9 cellular contexts compared by ENCODE assay signal in the genomic region with DNA sequence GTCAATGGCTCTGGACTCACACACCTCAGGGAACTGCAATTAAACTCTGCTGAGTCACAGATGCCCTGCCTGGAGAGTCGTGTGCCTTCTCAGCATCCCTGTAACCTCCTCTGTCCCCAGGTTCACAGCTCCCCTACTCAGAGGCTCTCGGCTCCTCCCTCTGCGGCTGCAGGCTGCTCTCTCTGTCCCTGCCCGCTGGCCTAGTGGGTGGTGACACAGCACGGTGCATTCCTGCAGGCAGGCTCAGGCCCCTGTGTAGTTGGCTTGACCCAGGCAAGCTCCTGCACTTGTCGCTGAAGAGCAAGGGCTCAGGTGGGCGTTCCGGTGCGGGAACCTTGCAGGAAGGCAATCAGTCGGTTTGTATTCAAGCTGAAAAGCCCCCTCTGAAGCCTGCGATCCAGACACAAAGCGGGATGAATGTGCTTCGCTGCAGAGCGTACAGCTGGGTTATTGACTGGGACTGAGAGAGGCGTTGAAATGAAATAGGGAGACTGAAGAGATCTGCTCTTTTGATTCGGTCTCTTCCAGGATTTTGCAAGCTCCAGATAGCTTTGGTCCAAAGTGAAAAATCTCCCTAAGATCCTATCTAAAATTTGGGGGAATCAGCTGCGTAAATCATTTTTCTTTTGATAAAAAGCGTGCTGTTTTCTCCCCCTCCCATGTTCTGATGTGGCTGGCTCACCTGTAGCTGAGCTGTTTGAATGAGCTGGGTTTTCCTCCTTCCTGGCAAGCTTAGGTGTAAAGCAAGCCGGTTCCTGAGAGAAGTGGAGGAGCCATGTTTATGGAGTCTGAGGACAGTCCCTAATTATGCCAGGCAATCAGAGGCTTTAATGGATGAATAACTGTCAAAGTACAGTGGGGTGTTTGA.
DNase-seq lines count a peak whose midpoint lies in the region; ATAC-seq and TF ChIP-seq lines count a peak whose summit lies in the region.
"Had no signal": no experiment of that assay in that cellular context is flagged by ENCODE, and none has a peak within 500 bp of the region (broad histone marks: within the 10 kb centered on the region; RNA-seq: fewer than 3 reads in every experiment).

No MANE protein-coding gene starts in this region.

- TF ChIP-seq CTCF in RWPE2 (IDR thresholded peaks at IDR 0.05; ENCODE audit: poor library complexity, severe bottlenecking): no peak
- TF ChIP-seq CTCF in esophagus squamous epithelium (IDR thresholded peaks at IDR 0.05): no peak

- POLR2A ChIA-PET in HEK293T (lab: Yijun Ruan, JAX): no interaction called here

- H3K4me3 ChIP-seq in RWPE2 (ENCODE audit: severe bottlenecking) (no peak overlapping the region), esophagus squamous epithelium (no peak overlapping the region)

- WGBS in esophagus squamous epithelium, 2 donors: 34 to 52% methylated on average over 12 to 19 of the region's 19 CpGs

- DNase-seq in Ammon's horn (ENCODE audit: low spot score) (peak; percentile 89), HEK293T (ENCODE audit: extremely low spot score) (peak; percentile 23), RWPE2 (ENCODE audit: low spot score) (no peak), islet precursor cell (peak; percentile 97), activated gamma-delta T cell (lab: John Stamatoyannopoulos, UW) (no peak), NOMO-1 treated with dmso at 0.1 percent for 144 hours (lab: John Stamatoyannopoulos, UW; ENCODE audit: unreplicated experiment) (no peak), esophagus squamous epithelium (lab: John Stamatoyannopoulos, UW) (no peak)
- no peak for DNase-seq in natural killer cell treated with Interleukin-12 subunit alpha and Interleukin-12 subunit beta and Interleukin-15 and Interleukin-18, amount 100 ng/mL, for 72 hours (ENCODE audit: low spot score)
- DNase-seq: CD4-positive, CD25-positive, alpha-beta regulatory T cell had no signal

- intact Hi-C loops in esophagus squamous epithelium (cut with DNase I): no loop called here

- peaks cover 0 to 12% of the 10 kb centered on the region in 2 donors for H3K27me3 Mint-ChIP-seq in natural killer cell treated with Interleukin-12 subunit alpha and Interleukin-12 subunit beta and Interleukin-15 and Interleukin-18, amount 100 ng/mL, for 72 hours
- H3K27me3 Mint-ChIP-seq: CD4-positive, CD25-positive, alpha-beta regulatory T cell had no signal

- no peaks in the 10 kb centered on the region for H3K36me3 ChIP-seq in RWPE2 (ENCODE audit: low read depth)
- no peaks in the 10 kb centered on the region for H3K36me3 ChIP-seq in esophagus squamous epithelium

- H3K4me3 Mint-ChIP-seq in natural killer cell treated with Interleukin-12 subunit alpha and Interleukin-12 subunit beta and Interleukin-15 and Interleukin-18, amount 100 ng/mL, for 72 hours: no peak overlapping the region
- H3K4me3 Mint-ChIP-seq: CD4-positive, CD25-positive, alpha-beta regulatory T cell had no signal

- ATAC-seq in RWPE2 (ENCODE audit: low read depth): peak; percentile 56
- no peak for ATAC-seq in natural killer cell treated with Interleukin-12 subunit alpha and Interleukin-12 subunit beta and Interleukin-15 and Interleukin-18, amount 100 ng/mL, for 72 hours

- H3K27me3 ChIP-seq in RWPE2 (ENCODE audit: insufficient read depth, poor library complexity, severe bottlenecking) (no peaks in the 10 kb centered on the region), esophagus squamous epithelium (no peaks in the 10 kb centered on the region)

- CTCF ChIA-PET in HEK293T (lab: Yijun Ruan, JAX): interaction anchor here (1.3 kb wide), 1 partner anchor 15 kb away, joined by 4 read pairs; no protein-coding TSS in a partner anchor

- H3K27ac ChIP-seq in RWPE2 (ENCODE audit: poor library complexity, severe bottlenecking) (no peak overlapping the region), esophagus squamous epithelium (no peak overlapping the region)

- H3K4me1 ChIP-seq in RWPE2 (ENCODE audit: insufficient read depth, poor library complexity, severe bottlenecking): no peaks in the 10 kb centered on the region
- no peaks in the 10 kb centered on the region for H3K4me1 ChIP-seq in esophagus squamous epithelium

- H3K9me3 ChIP-seq in RWPE2 (ENCODE audit: severe bottlenecking): no peaks in the 10 kb centered on the region
- no peaks in the 10 kb centered on the region for H3K9me3 ChIP-seq in esophagus squamous epithelium

- H3K4me1 Mint-ChIP-seq in natural killer cell treated with Interleukin-12 subunit alpha and Interleukin-12 subunit beta and Interleukin-15 and Interleukin-18, amount 100 ng/mL, for 72 hours (ENCODE audit: low read depth in 2 of 2): no peaks in the 10 kb centered on the region
- H3K4me1 Mint-ChIP-seq: CD4-positive, CD25-positive, alpha-beta regulatory T cell had no signal

- TF ChIP-seq POLR2A in esophagus squamous epithelium (IDR thresholded peaks at IDR 0.05): no peak

- no peak overlapping the region for H3K27ac Mint-ChIP-seq in natural killer cell treated with Interleukin-12 subunit alpha and Interleukin-12 subunit beta and Interleukin-15 and Interleukin-18, amount 100 ng/mL, for 72 hours
- H3K27ac Mint-ChIP-seq: CD4-positive, CD25-positive, alpha-beta regulatory T cell had no signal

- H3K36me3 Mint-ChIP-seq in natural killer cell treated with Interleukin-12 subunit alpha and Interleukin-12 subunit beta and Interleukin-15 and Interleukin-18, amount 100 ng/mL, for 72 hours: no peaks in the 10 kb centered on the region
- H3K36me3 Mint-ChIP-seq: CD4-positive, CD25-positive, alpha-beta regulatory T cell had no signal

- H3K9me3 Mint-ChIP-seq in natural killer cell treated with Interleukin-12 subunit alpha and Interleukin-12 subunit beta and Interleukin-15 and Interleukin-18, amount 100 ng/mL, for 72 hours: peaks cover 5% of the 10 kb centered on the region

TF ChIP-seq in HEK293T, 16 proteins besides CTCF, POLR2A, EP300 and RAD21:
- no peak for TF ChIP-seq CTBP1 (IDR thresholded peaks at IDR 0.05; ENCODE audit: borderline replicate concordance)
- TF ChIP-seq LEF1 (IDR thresholded peaks at IDR 0.05; ENCODE audit: borderline replicate concordance): no peak
- no peak for TF ChIP-seq HDGF (IDR thresholded peaks at IDR 0.05; ENCODE audit: borderline replicate concordance)

Comparison
In these comparisons a context has a peak if more than half of its experiments do, and no peak if none do; other contexts are left out.
1. DNase-seq: peak in Ammon's horn (single experiment), HEK293T (single experiment) and islet precursor cell (single experiment); none in RWPE2 (single experiment), activated gamma-delta T cell (single experiment), natural killer cell treated with Interleukin-12 subunit alpha and Interleukin-12 subunit beta and Interleukin-15 and Interleukin-18, amount 100 ng/mL, for 72 hours (single experiment), NOMO-1 treated with dmso at 0.1 percent for 144 hours (single experiment) and esophagus squamous epithelium (single experiment).